8 cellular contexts compared by ENCODE assay signal in the genomic region with DNA sequence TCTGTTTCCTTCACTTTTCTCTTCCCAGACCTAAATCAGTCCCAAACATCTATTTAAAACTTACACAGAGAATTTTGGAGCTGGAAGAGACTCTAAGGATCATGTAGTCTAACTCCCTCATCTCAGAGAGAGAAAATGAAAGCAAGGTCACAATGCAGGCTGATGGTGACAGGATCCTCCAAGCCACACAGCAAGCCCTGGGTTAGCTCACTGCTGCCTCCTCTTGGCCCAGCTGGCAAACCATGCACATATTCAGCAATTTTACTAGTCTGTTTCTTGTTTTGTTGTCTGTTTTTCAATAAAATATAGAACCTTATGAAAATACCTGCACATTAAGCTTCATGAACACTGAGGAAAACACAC. TPM values are rescaled to one million over a fixed set of nuclear protein-coding genes. Genes with fewer than 3 reads are reported as not detected.
DNase-seq lines count a peak whose midpoint lies in the region; ATAC-seq and TF ChIP-seq lines count a peak whose summit lies in the region.
"Had no signal": no experiment of that assay in that cellular context is flagged by ENCODE, and none has a peak within 500 bp of the region (broad histone marks: within the 10 kb centered on the region; RNA-seq: fewer than 3 reads in every experiment).

No MANE protein-coding gene starts in this region.

- peaks cover 0 to 4% of the 10 kb centered on the region in 2 donors for H3K9me3 Mint-ChIP-seq in activated T-cell treated with anti-CD3 and anti-CD28 coated beads, Interleukin-2, amount 50 U/mL, for 72 hours

- peak; percentile 84 to 87 for DNase-seq in activated T-cell treated with anti-CD3 and anti-CD28 coated beads, Interleukin-2, amount 50 U/mL, for 72 hours
- DNase-seq in hepatocyte (ENCODE audit: low spot score) = no peak
- peak; percentile 67 to 81 (median 75) for DNase-seq in stimulated activated CD4-positive, alpha-beta T cell treated with anti-CD3 and anti-CD28 coated beads, TNF-alpha, amount 100 ng/mL, for 48 hours (ENCODE audit: low read depth in 3 of 3)
- no peak for DNase-seq in NCI-H1048 (lab: John Stamatoyannopoulos, UW)

- H3K9ac ChIP-seq in OCI-LY3 (ENCODE audit: low read length) = peak overlapping the region; percentile 78

- H3K27me3 ChIP-seq in OCI-LY3 (ENCODE audit: low read depth, low read length) (no peaks in the 10 kb centered on the region), hepatocyte (no peaks in the 10 kb centered on the region)

- H3K27me3 Mint-ChIP-seq in activated T-cell treated with anti-CD3 and anti-CD28 coated beads, Interleukin-2, amount 50 U/mL, for 72 hours (ENCODE audit: low read depth) = no peaks in the 10 kb centered on the region

- peak overlapping the region; percentile 82 to 96 for H3K4me3 Mint-ChIP-seq in activated T-cell treated with anti-CD3 and anti-CD28 coated beads, Interleukin-2, amount 50 U/mL, for 72 hours

- H3K36me3 Mint-ChIP-seq in activated T-cell treated with anti-CD3 and anti-CD28 coated beads, Interleukin-2, amount 50 U/mL, for 72 hours (ENCODE audit: insufficient read depth in 2 of 2) = peaks cover 2 to 12% of the 10 kb centered on the region in 2 donors

- H4K20me1 ChIP-seq in OCI-LY3 (ENCODE audit: insufficient read depth, low read length) = no peaks in the 10 kb centered on the region
- H4K20me1 ChIP-seq in hepatocyte (ENCODE audit: insufficient read depth, poor library complexity, severe bottlenecking) = no peaks in the 10 kb centered on the region

- peaks cover 51% of the 10 kb centered on the region for H3K4me1 Mint-ChIP-seq in activated T-cell treated with anti-CD3 and anti-CD28 coated beads, Interleukin-2, amount 50 U/mL, for 72 hours (ENCODE audit: low read depth)

- no peaks in the 10 kb centered on the region for H3K79me2 ChIP-seq in OCI-LY3 (ENCODE audit: low read length)
- no peaks in the 10 kb centered on the region for H3K79me2 ChIP-seq in hepatocyte

- peak overlapping the region; percentile 80 for H3K27ac ChIP-seq in OCI-LY3 (ENCODE audit: low read length)
- no peak overlapping the region for H3K27ac ChIP-seq in hepatocyte

- peak overlapping the region; percentile 73 for H3K4me3 ChIP-seq in OCI-LY3 (ENCODE audit: low read length)
- no peak overlapping the region for H3K4me3 ChIP-seq in hepatocyte

- peaks cover 33% of the 10 kb centered on the region for H3K4me1 ChIP-seq in OCI-LY3 (ENCODE audit: low read length)
- no peaks in the 10 kb centered on the region for H3K4me1 ChIP-seq in hepatocyte (ENCODE audit: insufficient read depth)

- no peaks in the 10 kb centered on the region for H3K9me2 ChIP-seq in hepatocyte (replicated peaks; ENCODE audit: insufficient read depth)

- peak overlapping the region; percentile 90 for H3K4me2 ChIP-seq in OCI-LY3 (ENCODE audit: low read length)
- H3K4me2 ChIP-seq in hepatocyte = no peak overlapping the region

- H2AFZ ChIP-seq in OCI-LY3 (ENCODE audit: low read depth, low read length) = peak overlapping the region; percentile 70
- H2AFZ ChIP-seq in hepatocyte = no peak overlapping the region

- H3K9me3 ChIP-seq in OCI-LY3 (ENCODE audit: insufficient read depth, low read length) = no peaks in the 10 kb centered on the region
- no peaks in the 10 kb centered on the region for H3K9me3 ChIP-seq in hepatocyte (ENCODE audit: low read depth)

- no peaks in the 10 kb centered on the region for H3K36me3 ChIP-seq in OCI-LY3 (replicated peaks; ENCODE audit: low read depth, low read length)
- H3K36me3 ChIP-seq in hepatocyte (replicated peaks; ENCODE audit: insufficient read depth, low read depth) = no peaks in the 10 kb centered on the region

- TF ChIP-seq CTCF in OCI-LY3 (IDR thresholded peaks at IDR 0.05; ENCODE audit: low read depth, low read length) (peak; percentile 97), hepatocyte (IDR thresholded peaks at IDR 0.05; ENCODE audit: poor library complexity) (peak; percentile 33)

- peak overlapping the region; percentile 99 for H3K27ac Mint-ChIP-seq in activated T-cell treated with anti-CD3 and anti-CD28 coated beads, Interleukin-2, amount 50 U/mL, for 72 hours

- ATAC-seq in GM18858 (IDR thresholded peaks at IDR 0.05; ENCODE audit: unreplicated experiment) (peak; percentile 46), HG02840 (IDR thresholded peaks at IDR 0.05; ENCODE audit: low FRiP score, unreplicated experiment) (peak; percentile 67)
- peak; percentile 79 to 85 for ATAC-seq in activated T-cell treated with anti-CD3 and anti-CD28 coated beads, Interleukin-2, amount 50 U/mL, for 72 hours (replicated peaks in 1 of 2)

RNA-seq across cellular contexts. Expression of a gene that starts 27.7 kb away (rescaled TPM):
- total RNA-seq in activated T-cell treated with anti-CD3 and anti-CD28 coated beads, Interleukin-2, amount 50 U/mL, for 72 hours = 10 to 100 TPM in 1 of 2 donors, 1 to 10 TPM in 1; 7.6 to 19.0 TPM
- not detected in 2 replicates for total RNA-seq in hepatocyte
- polyA plus RNA-seq in hepatocyte = not detected in 2 replicates
- total RNA-seq: fibroblast of lung had no signal
- polyA plus RNA-seq: fibroblast of lung had no signal

RNA-seq across cellular contexts. Expression of a gene that starts 29.2 kb away (rescaled TPM):
- total RNA-seq in activated T-cell treated with anti-CD3 and anti-CD28 coated beads, Interleukin-2, amount 50 U/mL, for 72 hours = 10 to 100 TPM; 42.6 to 68.3 TPM
- 0.07 TPM in 1 of 2 replicates, not detected in the other for total RNA-seq in hepatocyte
- not detected in 2 replicates for polyA plus RNA-seq in hepatocyte
- total RNA-seq: fibroblast of lung had no signal
- polyA plus RNA-seq: fibroblast of lung had no signal

RNA-seq across cellular contexts. Expression of a gene that starts 56.7 kb away (rescaled TPM):
- 100 to 1,000 TPM; 215 to 220 TPM for total RNA-seq in activated T-cell treated with anti-CD3 and anti-CD28 coated beads, Interleukin-2, amount 50 U/mL, for 72 hours
- 0.30 and 0.68 TPM in 2 replicates for total RNA-seq in hepatocyte
- polyA plus RNA-seq in hepatocyte = not detected in 2 replicates
- total RNA-seq: fibroblast of lung had no signal
- polyA plus RNA-seq: fibroblast of lung had no signal

Comparison
In these comparisons a context has a peak if more than half of its experiments do, and no peak if none do; other contexts are left out.
1. DNase-seq: peak in activated T-cell treated with anti-CD3 and anti-CD28 coated beads, Interleukin-2, amount 50 U/mL, for 72 hours (2 of 2) and stimulated activated CD4-positive, alpha-beta T cell treated with anti-CD3 and anti-CD28 coated beads, TNF-alpha, amount 100 ng/mL, for 48 hours (3 of 3); none in hepatocyte (single experiment) and NCI-H1048 (single experiment).
2. RNA of a gene that starts 29.2 kb away (total RNA-seq): 42.6 to 68.3 TPM in activated T-cell treated with anti-CD3 and anti-CD28 coated beads, Interleukin-2, amount 50 U/mL, for 72 hours; 0.07 TPM in hepatocyte; every median in the first group is over 10 times any median in the second.
3. RNA of a gene that starts 56.7 kb away (total RNA-seq): 215 to 220 TPM in activated T-cell treated with anti-CD3 and anti-CD28 coated beads, Interleukin-2, amount 50 U/mL, for 72 hours; 0.30 to 0.68 TPM in hepatocyte; every median in the first group is over 100 times any median in the second.
4. Peak in every context shown above with its lines, with median percentiles within 50 percentile points of each other: ATAC-seq.